In the genomic region with DNA sequence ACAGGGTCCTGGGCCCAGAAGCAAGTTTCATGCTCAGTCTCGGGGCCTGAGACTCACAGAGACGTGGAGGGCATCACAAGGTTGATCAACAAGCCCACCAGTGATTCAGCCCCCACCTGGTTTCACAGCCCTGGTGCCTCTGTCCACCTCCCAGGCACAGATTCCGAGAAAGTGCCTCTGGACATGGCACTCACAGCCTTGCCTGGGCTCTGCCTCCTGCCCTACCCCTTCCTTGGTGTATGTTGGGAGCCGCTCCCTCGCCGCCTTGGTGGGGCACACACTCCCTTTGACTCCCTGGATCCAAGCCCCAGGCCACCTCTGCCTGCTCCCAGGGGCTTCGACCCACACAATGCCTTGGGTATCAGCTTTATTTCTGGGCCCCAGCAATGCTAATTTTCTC, we compare ENCODE assay signal across 1 cellular context.
TF ChIP-seq lines count a peak whose summit lies in the region.

No MANE protein-coding gene starts in this region.

TF ChIP-seq in GM23338, 12 proteins besides CTCF, POLR2A, EP300 and RAD21 (continued from another document):
- TF ChIP-seq, protein P1, sequence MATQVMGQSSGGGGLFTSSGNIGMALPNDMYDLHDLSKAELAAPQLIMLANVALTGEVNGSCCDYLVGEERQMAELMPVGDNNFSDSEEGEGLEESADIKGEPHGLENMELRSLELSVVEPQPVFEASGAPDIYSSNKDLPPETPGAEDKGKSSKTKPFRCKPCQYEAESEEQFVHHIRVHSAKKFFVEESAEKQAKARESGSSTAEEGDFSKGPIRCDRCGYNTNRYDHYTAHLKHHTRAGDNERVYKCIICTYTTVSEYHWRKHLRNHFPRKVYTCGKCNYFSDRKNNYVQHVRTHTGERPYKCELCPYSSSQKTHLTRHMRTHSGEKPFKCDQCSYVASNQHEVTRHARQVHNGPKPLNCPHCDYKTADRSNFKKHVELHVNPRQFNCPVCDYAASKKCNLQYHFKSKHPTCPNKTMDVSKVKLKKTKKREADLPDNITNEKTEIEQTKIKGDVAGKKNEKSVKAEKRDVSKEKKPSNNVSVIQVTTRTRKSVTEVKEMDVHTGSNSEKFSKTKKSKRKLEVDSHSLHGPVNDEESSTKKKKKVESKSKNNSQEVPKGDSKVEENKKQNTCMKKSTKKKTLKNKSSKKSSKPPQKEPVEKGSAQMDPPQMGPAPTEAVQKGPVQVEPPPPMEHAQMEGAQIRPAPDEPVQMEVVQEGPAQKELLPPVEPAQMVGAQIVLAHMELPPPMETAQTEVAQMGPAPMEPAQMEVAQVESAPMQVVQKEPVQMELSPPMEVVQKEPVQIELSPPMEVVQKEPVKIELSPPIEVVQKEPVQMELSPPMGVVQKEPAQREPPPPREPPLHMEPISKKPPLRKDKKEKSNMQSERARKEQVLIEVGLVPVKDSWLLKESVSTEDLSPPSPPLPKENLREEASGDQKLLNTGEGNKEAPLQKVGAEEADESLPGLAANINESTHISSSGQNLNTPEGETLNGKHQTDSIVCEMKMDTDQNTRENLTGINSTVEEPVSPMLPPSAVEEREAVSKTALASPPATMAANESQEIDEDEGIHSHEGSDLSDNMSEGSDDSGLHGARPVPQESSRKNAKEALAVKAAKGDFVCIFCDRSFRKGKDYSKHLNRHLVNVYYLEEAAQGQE (IDR thresholded peaks at IDR 0.05; ENCODE audit: unreplicated experiment) = no peak
- TF ChIP-seq EZH2phosphoT487 (IDR thresholded peaks at IDR 0.05; ENCODE audit: unreplicated experiment) (no peak), JUNB (IDR thresholded peaks at IDR 0.05; ENCODE audit: unreplicated experiment) (no peak), POLR2AphosphoS5 (IDR thresholded peaks at IDR 0.05; ENCODE audit: low read depth) (no peak), ZNF114 (CRISPR knock-in tag; IDR thresholded peaks at IDR 0.05) (no peak), ZNF331 (CRISPR knock-in tag; IDR thresholded peaks at IDR 0.05; ENCODE audit: low read depth) (no peak), EZH2 (IDR thresholded peaks at IDR 0.05; ENCODE audit: low read depth, unreplicated experiment) (no peak), STAT1 (IDR thresholded peaks at IDR 0.05; ENCODE audit: unreplicated experiment) (no peak)
- TF ChIP-seq, protein P2, sequence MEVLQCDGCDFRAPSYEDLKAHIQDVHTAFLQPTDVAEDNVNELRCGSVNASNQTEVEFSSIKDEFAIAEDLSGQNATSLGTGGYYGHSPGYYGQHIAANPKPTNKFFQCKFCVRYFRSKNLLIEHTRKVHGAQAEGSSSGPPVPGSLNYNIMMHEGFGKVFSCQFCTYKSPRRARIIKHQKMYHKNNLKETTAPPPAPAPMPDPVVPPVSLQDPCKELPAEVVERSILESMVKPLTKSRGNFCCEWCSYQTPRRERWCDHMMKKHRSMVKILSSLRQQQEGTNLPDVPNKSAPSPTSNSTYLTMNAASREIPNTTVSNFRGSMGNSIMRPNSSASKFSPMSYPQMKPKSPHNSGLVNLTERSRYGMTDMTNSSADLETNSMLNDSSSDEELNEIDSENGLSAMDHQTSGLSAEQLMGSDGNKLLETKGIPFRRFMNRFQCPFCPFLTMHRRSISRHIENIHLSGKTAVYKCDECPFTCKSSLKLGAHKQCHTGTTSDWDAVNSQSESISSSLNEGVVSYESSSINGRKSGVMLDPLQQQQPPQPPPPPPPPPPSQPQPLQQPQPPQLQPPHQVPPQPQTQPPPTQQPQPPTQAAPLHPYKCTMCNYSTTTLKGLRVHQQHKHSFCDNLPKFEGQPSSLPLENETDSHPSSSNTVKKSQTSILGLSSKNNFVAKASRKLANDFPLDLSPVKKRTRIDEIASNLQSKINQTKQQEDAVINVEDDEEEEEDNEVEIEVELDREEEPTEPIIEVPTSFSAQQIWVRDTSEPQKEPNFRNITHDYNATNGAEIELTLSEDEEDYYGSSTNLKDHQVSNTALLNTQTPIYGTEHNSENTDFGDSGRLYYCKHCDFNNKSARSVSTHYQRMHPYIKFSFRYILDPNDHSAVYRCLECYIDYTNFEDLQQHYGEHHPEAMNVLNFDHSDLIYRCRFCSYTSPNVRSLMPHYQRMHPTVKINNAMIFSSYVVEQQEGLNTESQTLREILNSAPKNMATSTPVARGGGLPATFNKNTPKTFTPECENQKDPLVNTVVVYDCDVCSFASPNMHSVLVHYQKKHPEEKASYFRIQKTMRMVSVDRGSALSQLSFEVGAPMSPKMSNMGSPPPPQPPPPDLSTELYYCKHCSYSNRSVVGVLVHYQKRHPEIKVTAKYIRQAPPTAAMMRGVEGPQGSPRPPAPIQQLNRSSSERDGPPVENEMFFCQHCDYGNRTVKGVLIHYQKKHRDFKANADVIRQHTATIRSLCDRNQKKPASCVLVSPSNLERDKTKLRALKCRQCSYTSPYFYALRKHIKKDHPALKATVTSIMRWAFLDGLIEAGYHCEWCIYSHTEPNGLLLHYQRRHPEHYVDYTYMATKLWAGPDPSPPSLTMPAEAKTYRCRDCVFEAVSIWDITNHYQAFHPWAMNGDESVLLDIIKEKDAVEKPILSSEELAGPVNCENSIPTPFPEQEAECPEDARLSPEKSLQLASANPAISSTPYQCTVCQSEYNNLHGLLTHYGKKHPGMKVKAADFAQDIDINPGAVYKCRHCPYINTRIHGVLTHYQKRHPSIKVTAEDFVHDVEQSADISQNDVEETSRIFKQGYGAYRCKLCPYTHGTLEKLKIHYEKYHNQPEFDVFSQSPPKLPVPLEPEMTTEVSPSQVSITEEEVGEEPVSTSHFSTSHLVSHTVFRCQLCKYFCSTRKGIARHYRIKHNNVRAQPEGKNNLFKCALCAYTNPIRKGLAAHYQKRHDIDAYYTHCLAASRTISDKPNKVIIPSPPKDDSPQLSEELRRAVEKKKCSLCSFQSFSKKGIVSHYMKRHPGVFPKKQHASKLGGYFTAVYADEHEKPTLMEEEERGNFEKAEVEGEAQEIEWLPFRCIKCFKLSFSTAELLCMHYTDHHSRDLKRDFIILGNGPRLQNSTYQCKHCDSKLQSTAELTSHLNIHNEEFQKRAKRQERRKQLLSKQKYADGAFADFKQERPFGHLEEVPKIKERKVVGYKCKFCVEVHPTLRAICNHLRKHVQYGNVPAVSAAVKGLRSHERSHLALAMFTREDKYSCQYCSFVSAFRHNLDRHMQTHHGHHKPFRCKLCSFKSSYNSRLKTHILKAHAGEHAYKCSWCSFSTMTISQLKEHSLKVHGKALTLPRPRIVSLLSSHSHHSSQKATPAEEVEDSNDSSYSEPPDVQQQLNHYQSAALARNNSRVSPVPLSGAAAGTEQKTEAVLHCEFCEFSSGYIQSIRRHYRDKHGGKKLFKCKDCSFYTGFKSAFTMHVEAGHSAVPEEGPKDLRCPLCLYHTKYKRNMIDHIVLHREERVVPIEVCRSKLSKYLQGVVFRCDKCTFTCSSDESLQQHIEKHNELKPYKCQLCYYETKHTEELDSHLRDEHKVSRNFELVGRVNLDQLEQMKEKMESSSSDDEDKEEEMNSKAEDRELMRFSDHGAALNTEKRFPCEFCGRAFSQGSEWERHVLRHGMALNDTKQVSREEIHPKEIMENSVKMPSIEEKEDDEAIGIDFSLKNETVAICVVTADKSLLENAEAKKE (CRISPR knock-in tag; IDR thresholded peaks at IDR 0.05) = no peak
